ENCODE assay signal across 8 cellular contexts in the genomic region with DNA sequence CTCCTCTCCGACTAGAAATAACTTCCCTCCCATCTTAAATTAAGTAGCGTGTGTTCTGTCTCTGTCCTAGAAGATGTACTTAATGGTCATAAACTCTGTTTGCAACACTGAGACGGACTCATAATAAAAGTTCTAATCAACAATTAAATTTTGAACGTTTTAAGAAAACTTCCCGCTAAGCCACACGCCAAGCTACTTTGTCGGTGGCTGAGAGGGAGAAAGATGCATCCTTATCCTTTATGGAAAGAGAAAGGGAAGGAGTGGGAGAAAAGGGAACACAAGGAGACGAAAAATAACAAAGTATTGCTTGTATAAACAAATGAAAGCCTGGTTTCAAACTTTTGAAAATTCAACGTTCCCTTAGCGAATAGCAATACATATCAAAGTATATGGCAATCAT. TPM values are rescaled to one million over a fixed set of nuclear protein-coding genes. Genes with fewer than 3 reads are reported as not detected.
A peak's percentile ranks its signal among the peaks of the same experiment; 100 is the strongest.
DNase-seq lines count a peak whose midpoint lies in the region; ATAC-seq and TF ChIP-seq lines count a peak whose summit lies in the region.

No MANE protein-coding gene starts in this region.

- peak overlapping the region; percentile 68 for H3K4me3 Mint-ChIP-seq in activated naive CD4-positive, alpha-beta T cell treated with anti-CD3 and anti-CD28 coated beads for 36 hours

- H3K9me3 Mint-ChIP-seq in activated naive CD4-positive, alpha-beta T cell treated with anti-CD3 and anti-CD28 coated beads for 36 hours = no peaks in the 10 kb centered on the region

- no peak for TF ChIP-seq EP300 in suprapubic skin (IDR thresholded peaks at IDR 0.05)

- CTCF ChIA-PET in activated naive CD4-positive, alpha-beta T cell treated with anti-CD3 and anti-CD28 coated beads for 36 hours (lab: Charles Lee) = interaction anchor here (0.7 kb wide), 1 partner anchor 101 kb away, joined by 3 read pairs; no protein-coding TSS in a partner anchor

- TF ChIP-seq CTCF in WERI-Rb-1 (IDR thresholded peaks at IDR 0.05; ENCODE audit: low read depth, low read length) (no peak), suprapubic skin (IDR thresholded peaks at IDR 0.05) (no peak)

- peaks cover 64% of the 10 kb centered on the region for H3K27me3 Mint-ChIP-seq in activated naive CD4-positive, alpha-beta T cell treated with anti-CD3 and anti-CD28 coated beads for 36 hours (ENCODE audit: low read depth)

- no peaks in the 10 kb centered on the region for H3K9me3 ChIP-seq in WERI-Rb-1 (ENCODE audit: severe bottlenecking)
- H3K9me3 ChIP-seq in suprapubic skin = no peaks in the 10 kb centered on the region

- WGBS in suprapubic skin = 3% methylated on average over 10 of the region's 10 CpGs

- no peak overlapping the region for H3K27ac Mint-ChIP-seq in activated naive CD4-positive, alpha-beta T cell treated with anti-CD3 and anti-CD28 coated beads for 36 hours

- H3K4me1 Mint-ChIP-seq in activated naive CD4-positive, alpha-beta T cell treated with anti-CD3 and anti-CD28 coated beads for 36 hours (ENCODE audit: low read depth) = peaks cover 13% of the 10 kb centered on the region

- no peak for ATAC-seq in GM18873 (IDR thresholded peaks at IDR 0.05; ENCODE audit: low FRiP score, unreplicated experiment)

- H3K4me3 ChIP-seq in WERI-Rb-1 (ENCODE audit: low read depth, low read length) = peak overlapping the region; percentile 58
- peak overlapping the region; percentile 63 for H3K4me3 ChIP-seq in iPS-11a (ENCODE audit: low read depth, low read length)
- H3K4me3 ChIP-seq in suprapubic skin = peak overlapping the region; percentile 83

- intact Hi-C loops in activated naive CD4-positive, alpha-beta T cell treated with anti-CD3 and anti-CD28 coated beads for 36 hours (cut with micrococcal nuclease) = loop anchor here (1.0 to 5.0 kb wide), 3 partner anchors 103 to 433 kb away; partner anchors contain the start of genes MFN1 and ZNF639

- DNase-seq in activated naive CD4-positive, alpha-beta T cell treated with anti-CD3 and anti-CD28 coated beads for 36 hours = no peak
- DNase-seq in activated naive CD4-positive, alpha-beta T cell treated with anti-CD3 and anti-CD28 coated beads, Interleukin-2, amount 50 U/mL, for 16 hours = no peak
- no peak for DNase-seq in WERI-Rb-1
- no peak for DNase-seq in suprapubic skin (ENCODE audit: low spot score in 2 of 2)
- no peak for DNase-seq in T1000 (lab: John Stamatoyannopoulos, UW)
- DNase-seq in stimulated activated CD4-positive, alpha-beta T cell treated with anti-CD3 and anti-CD28 coated beads, Interleukin-2, amount 100 ng/mL, for 24 hours = no peak

- no peak for TF ChIP-seq POLR2A in suprapubic skin (IDR thresholded peaks at IDR 0.05)

- peaks cover 68% of the 10 kb centered on the region for H3K4me1 ChIP-seq in suprapubic skin

- no peaks in the 10 kb centered on the region for H3K36me3 Mint-ChIP-seq in activated naive CD4-positive, alpha-beta T cell treated with anti-CD3 and anti-CD28 coated beads for 36 hours (ENCODE audit: low read depth)

- no peak overlapping the region for H3K27ac ChIP-seq in WERI-Rb-1
- H3K27ac ChIP-seq in suprapubic skin = peak overlapping the region; percentile 94

- no peaks in the 10 kb centered on the region for H3K27me3 ChIP-seq in WERI-Rb-1 (ENCODE audit: insufficient read depth, low read depth, severe bottlenecking)
- H3K27me3 ChIP-seq in suprapubic skin = no peaks in the 10 kb centered on the region

- H3K36me3 ChIP-seq in WERI-Rb-1 = no peaks in the 10 kb centered on the region
- H3K36me3 ChIP-seq in suprapubic skin = no peaks in the 10 kb centered on the region

RNA-seq across cellular contexts. Expression of gene GNB4, which starts 0.9 kb away (rescaled TPM):
- under 1 TPM; 0.26 to 0.74 TPM for total RNA-seq in activated naive CD4-positive, alpha-beta T cell treated with anti-CD3 and anti-CD28 coated beads for 36 hours
- total RNA-seq in suprapubic skin = 10 to 100 TPM; 70.5 to 91.1 (median 83.4) TPM

Comparison
In these comparisons a context has a peak if more than half of its experiments do, and no peak if none do; other contexts are left out.
1. RNA of gene GNB4, which starts 0.9 kb away (total RNA-seq): 70.5 to 91.1 TPM in suprapubic skin; 0.26 to 0.74 TPM in activated naive CD4-positive, alpha-beta T cell treated with anti-CD3 and anti-CD28 coated beads for 36 hours; every median in the first group is over 10 times any median in the second.
2. Peak in every context shown above with its lines, with median percentiles within 50 percentile points of each other: H3K4me3 ChIP-seq.